Comparison of ENCODE assay signal across 1 cellular context in genomic region chr16:56990407-56991286, GRCh38.
TF ChIP-seq lines count a peak whose summit lies in the region.

No MANE protein-coding gene starts in this region.

TF ChIP-seq in A549, 52 proteins besides CTCF, POLR2A, EP300 and RAD21 (continued from another document):
- TF ChIP-seq REST (IDR thresholded peaks at IDR 0.05) = no peak
- no peak for TF ChIP-seq TFCP2L1 (CRISPR knock-in tag; IDR thresholded peaks at IDR 0.05)
- no peak for TF ChIP-seq NPAS2 (CRISPR knock-in tag; IDR thresholded peaks at IDR 0.05; ENCODE audit: borderline replicate concordance)
- TF ChIP-seq ZC3H11A (IDR thresholded peaks at IDR 0.05) = no peak
- TF ChIP-seq HEYL (CRISPR knock-in tag; IDR thresholded peaks at IDR 0.05) = no peak
- no peak for TF ChIP-seq RNF2 (IDR thresholded peaks at IDR 0.05; ENCODE audit: borderline replicate concordance, low read depth)
- no peak for TF ChIP-seq RFX5 (IDR thresholded peaks at IDR 0.05)
- no peak for TF ChIP-seq ELK1 (IDR thresholded peaks at IDR 0.05; ENCODE audit: low read depth, low read length)
- no peak for TF ChIP-seq EHF (CRISPR knock-in tag; IDR thresholded peaks at IDR 0.05)
- TF ChIP-seq KDM1A (IDR thresholded peaks at IDR 0.05; ENCODE audit: low read depth) = no peak
- no peak for TF ChIP-seq HOXB5 (CRISPR knock-in tag; IDR thresholded peaks at IDR 0.05)
- TF ChIP-seq RARB (CRISPR knock-in tag; IDR thresholded peaks at IDR 0.05) = no peak
